12 cellular contexts compared by ENCODE assay signal in genomic region chr17:17833664-17834357, GRCh38. TPM values are rescaled to one million over a fixed set of nuclear protein-coding genes. Genes with fewer than 3 reads are reported as not detected.
DNase-seq lines count a peak whose midpoint lies in the region; ATAC-seq and TF ChIP-seq lines count a peak whose summit lies in the region.
"Had no signal": no experiment of that assay in that cellular context is flagged by ENCODE, and none has a peak within 500 bp of the region (broad histone marks: within the 10 kb centered on the region; RNA-seq: fewer than 3 reads in every experiment).

No MANE protein-coding gene starts in this region.

- H3K27ac ChIP-seq in SK-N-MC (peak overlapping the region; percentile 64; the same call in 1 of the 2 replicates), subcutaneous abdominal adipose tissue (ENCODE audit: low read depth, low read length) (peak overlapping the region; percentile 60)

- no peaks in the 10 kb centered on the region for H3K9me3 Mint-ChIP-seq in activated naive CD4-positive, alpha-beta T cell treated with anti-CD3 and anti-CD28 coated beads, Interleukin-2, amount 10 ng/mL, durations not matched to agents 7 days and 5 days

- peaks cover 4% of the 10 kb centered on the region for H3K27me3 Mint-ChIP-seq in activated naive CD4-positive, alpha-beta T cell treated with anti-CD3 and anti-CD28 coated beads, Interleukin-2, amount 10 ng/mL, durations not matched to agents 7 days and 5 days

- peaks cover 16% of the 10 kb centered on the region; the same call in 1 of the 2 replicates for H3K36me3 ChIP-seq in SK-N-MC (ENCODE audit: insufficient read depth, low read length)
- peaks cover 0 to 9% (median 0%) of the 10 kb centered on the region in 5 donors for H3K36me3 ChIP-seq in subcutaneous abdominal adipose tissue (ENCODE audit: control insufficient read depth in 5 of 5, insufficient read depth in 5 of 5, low read length in 5 of 5)
- peaks cover 16% of the 10 kb centered on the region for H3K36me3 ChIP-seq in BE2C

- TF ChIP-seq POLR2A in erythroblast (IDR thresholded peaks at IDR 0.05; ENCODE audit: low read length): no peak

- ATAC-seq in HG03521 (IDR thresholded peaks at IDR 0.05; ENCODE audit: unreplicated experiment) (no peak), HG03039 (IDR thresholded peaks at IDR 0.05; ENCODE audit: unreplicated experiment) (no peak)

- H3K27ac Mint-ChIP-seq in activated naive CD4-positive, alpha-beta T cell treated with anti-CD3 and anti-CD28 coated beads, Interleukin-2, amount 10 ng/mL, durations not matched to agents 7 days and 5 days: peak overlapping the region; percentile 96

- H3K4me1 Mint-ChIP-seq in activated naive CD4-positive, alpha-beta T cell treated with anti-CD3 and anti-CD28 coated beads, Interleukin-2, amount 10 ng/mL, durations not matched to agents 7 days and 5 days: peaks cover 72% of the 10 kb centered on the region

- DNase-seq in activated naive CD4-positive, alpha-beta T cell treated with anti-CD3 and anti-CD28 coated beads, Interleukin-2, amount 10 ng/mL, durations not matched to agents 7 days and 5 days: no peak
- no peak for DNase-seq in activated naive CD4-positive, alpha-beta T cell treated with anti-CD3 and anti-CD28 coated beads, Interleukin-2, amount 50 U/mL, for 16 hours
- DNase-seq in SK-N-MC (ENCODE audit: low read depth, low spot score) (no peak), erythroblast (lab: John Stamatoyannopoulos, UW) (peak; percentile 71 to 72), BE2C (no peak)
- DNase-seq: aorta, NCI-H187, nucleus accumbens had no signal

- peaks cover 16 to 67% (median 57%) of the 10 kb centered on the region in 5 donors for H3K4me1 ChIP-seq in subcutaneous abdominal adipose tissue (ENCODE audit: control insufficient read depth in 5 of 5, insufficient read depth in 5 of 5, low read length in 5 of 5)
- peaks cover 24% of the 10 kb centered on the region for H3K4me1 ChIP-seq in BE2C

- H3K27me3 ChIP-seq in subcutaneous abdominal adipose tissue (ENCODE audit: control insufficient read depth in 5 of 5, insufficient read depth in 4 of 5, low read length in 5 of 5) (no peaks in the 10 kb centered on the region), BE2C (no peaks in the 10 kb centered on the region)
- H3K27me3 ChIP-seq: tibial nerve had no signal

- no peak overlapping the region for H3K9ac ChIP-seq in SK-N-MC (ENCODE audit: insufficient read length)
- H3K9ac ChIP-seq in subcutaneous abdominal adipose tissue (ENCODE audit: low read length in 5 of 5): no peak overlapping the region

- peak overlapping the region; percentile 86 for H3K4me3 Mint-ChIP-seq in activated naive CD4-positive, alpha-beta T cell treated with anti-CD3 and anti-CD28 coated beads, Interleukin-2, amount 10 ng/mL, durations not matched to agents 7 days and 5 days

- no peaks in the 10 kb centered on the region for H3K9me3 ChIP-seq in SK-N-MC (ENCODE audit: low read depth, low read length)
- no peaks in the 10 kb centered on the region for H3K9me3 ChIP-seq in subcutaneous abdominal adipose tissue (ENCODE audit: control insufficient read depth in 5 of 5, low read length in 5 of 5)
- no peaks in the 10 kb centered on the region for H3K9me3 ChIP-seq in BE2C
- H3K9me3 ChIP-seq: tibial nerve had no signal

- CTCF ChIA-PET in activated naive CD4-positive, alpha-beta T cell treated with anti-CD3 and anti-CD28 coated beads, Interleukin-2, amount 10 ng/mL, durations not matched to agents 7 days and 5 days (lab: Charles Lee): no interaction called here

- TF ChIP-seq CTCF in BE2C (IDR thresholded peaks at IDR 0.05; ENCODE audit: low read depth, low read length): no peak

- peaks cover 48% of the 10 kb centered on the region for H3K36me3 Mint-ChIP-seq in activated naive CD4-positive, alpha-beta T cell treated with anti-CD3 and anti-CD28 coated beads, Interleukin-2, amount 10 ng/mL, durations not matched to agents 7 days and 5 days

- H3K4me3 ChIP-seq in SK-N-MC (no peak overlapping the region), subcutaneous abdominal adipose tissue (ENCODE audit: low read depth in 1 of 5, low read length in 5 of 5) (no peak overlapping the region), BE2C (ENCODE audit: low read depth, low read length) (no peak overlapping the region)
- H3K4me3 ChIP-seq: tibial nerve had no signal

RNA-seq across cellular contexts. Expression of gene SREBF1, which starts 3.0 kb away (rescaled TPM):
- polyA plus RNA-seq in BE2C (2012; ENCODE audit: insufficient read depth, insufficient read length, low read depth): 73.2 TPM

Comparison
In these comparisons a context has a peak if more than half of its experiments do, and no peak if none do; other contexts are left out.
1. DNase-seq: peak in erythroblast (2 of 2); none in activated naive CD4-positive, alpha-beta T cell treated with anti-CD3 and anti-CD28 coated beads, Interleukin-2, amount 10 ng/mL, durations not matched to agents 7 days and 5 days (single experiment), activated naive CD4-positive, alpha-beta T cell treated with anti-CD3 and anti-CD28 coated beads, Interleukin-2, amount 50 U/mL, for 16 hours (single experiment), SK-N-MC (single experiment) and BE2C (single experiment).